ENCODE assay signal across 2 cellular contexts in genomic region chr5:63957617-63958016, GRCh38.
A peak's percentile ranks its signal among the peaks of the same experiment; 100 is the strongest.
TF ChIP-seq lines count a peak whose summit lies in the region.

No MANE protein-coding gene starts in this region.

TF ChIP-seq in GM23338, 12 proteins besides CTCF, POLR2A, EP300 and RAD21:
- TF ChIP-seq, protein P1, sequence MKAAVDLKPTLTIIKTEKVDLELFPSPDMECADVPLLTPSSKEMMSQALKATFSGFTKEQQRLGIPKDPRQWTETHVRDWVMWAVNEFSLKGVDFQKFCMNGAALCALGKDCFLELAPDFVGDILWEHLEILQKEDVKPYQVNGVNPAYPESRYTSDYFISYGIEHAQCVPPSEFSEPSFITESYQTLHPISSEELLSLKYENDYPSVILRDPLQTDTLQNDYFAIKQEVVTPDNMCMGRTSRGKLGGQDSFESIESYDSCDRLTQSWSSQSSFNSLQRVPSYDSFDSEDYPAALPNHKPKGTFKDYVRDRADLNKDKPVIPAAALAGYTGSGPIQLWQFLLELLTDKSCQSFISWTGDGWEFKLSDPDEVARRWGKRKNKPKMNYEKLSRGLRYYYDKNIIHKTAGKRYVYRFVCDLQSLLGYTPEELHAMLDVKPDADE (IDR thresholded peaks at IDR 0.05): no peak
- no peak for TF ChIP-seq ZNF331 (CRISPR knock-in tag; IDR thresholded peaks at IDR 0.05; ENCODE audit: low read depth)
- no peak for TF ChIP-seq STAT1 (IDR thresholded peaks at IDR 0.05; ENCODE audit: unreplicated experiment)
- TF ChIP-seq CREB1 (CRISPR knock-in tag; IDR thresholded peaks at IDR 0.05; ENCODE audit: low read depth): no peak
- TF ChIP-seq NANOG (IDR thresholded peaks at IDR 0.05; ENCODE audit: borderline replicate concordance): no peak
- TF ChIP-seq, protein P2, sequence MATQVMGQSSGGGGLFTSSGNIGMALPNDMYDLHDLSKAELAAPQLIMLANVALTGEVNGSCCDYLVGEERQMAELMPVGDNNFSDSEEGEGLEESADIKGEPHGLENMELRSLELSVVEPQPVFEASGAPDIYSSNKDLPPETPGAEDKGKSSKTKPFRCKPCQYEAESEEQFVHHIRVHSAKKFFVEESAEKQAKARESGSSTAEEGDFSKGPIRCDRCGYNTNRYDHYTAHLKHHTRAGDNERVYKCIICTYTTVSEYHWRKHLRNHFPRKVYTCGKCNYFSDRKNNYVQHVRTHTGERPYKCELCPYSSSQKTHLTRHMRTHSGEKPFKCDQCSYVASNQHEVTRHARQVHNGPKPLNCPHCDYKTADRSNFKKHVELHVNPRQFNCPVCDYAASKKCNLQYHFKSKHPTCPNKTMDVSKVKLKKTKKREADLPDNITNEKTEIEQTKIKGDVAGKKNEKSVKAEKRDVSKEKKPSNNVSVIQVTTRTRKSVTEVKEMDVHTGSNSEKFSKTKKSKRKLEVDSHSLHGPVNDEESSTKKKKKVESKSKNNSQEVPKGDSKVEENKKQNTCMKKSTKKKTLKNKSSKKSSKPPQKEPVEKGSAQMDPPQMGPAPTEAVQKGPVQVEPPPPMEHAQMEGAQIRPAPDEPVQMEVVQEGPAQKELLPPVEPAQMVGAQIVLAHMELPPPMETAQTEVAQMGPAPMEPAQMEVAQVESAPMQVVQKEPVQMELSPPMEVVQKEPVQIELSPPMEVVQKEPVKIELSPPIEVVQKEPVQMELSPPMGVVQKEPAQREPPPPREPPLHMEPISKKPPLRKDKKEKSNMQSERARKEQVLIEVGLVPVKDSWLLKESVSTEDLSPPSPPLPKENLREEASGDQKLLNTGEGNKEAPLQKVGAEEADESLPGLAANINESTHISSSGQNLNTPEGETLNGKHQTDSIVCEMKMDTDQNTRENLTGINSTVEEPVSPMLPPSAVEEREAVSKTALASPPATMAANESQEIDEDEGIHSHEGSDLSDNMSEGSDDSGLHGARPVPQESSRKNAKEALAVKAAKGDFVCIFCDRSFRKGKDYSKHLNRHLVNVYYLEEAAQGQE (IDR thresholded peaks at IDR 0.05; ENCODE audit: unreplicated experiment): no peak
- no peak for TF ChIP-seq ZNF114 (CRISPR knock-in tag; IDR thresholded peaks at IDR 0.05)
- TF ChIP-seq POLR2AphosphoS5 (IDR thresholded peaks at IDR 0.05; ENCODE audit: low read depth): no peak
- no peak for TF ChIP-seq JUNB (IDR thresholded peaks at IDR 0.05; ENCODE audit: unreplicated experiment)
- TF ChIP-seq, protein P3, sequence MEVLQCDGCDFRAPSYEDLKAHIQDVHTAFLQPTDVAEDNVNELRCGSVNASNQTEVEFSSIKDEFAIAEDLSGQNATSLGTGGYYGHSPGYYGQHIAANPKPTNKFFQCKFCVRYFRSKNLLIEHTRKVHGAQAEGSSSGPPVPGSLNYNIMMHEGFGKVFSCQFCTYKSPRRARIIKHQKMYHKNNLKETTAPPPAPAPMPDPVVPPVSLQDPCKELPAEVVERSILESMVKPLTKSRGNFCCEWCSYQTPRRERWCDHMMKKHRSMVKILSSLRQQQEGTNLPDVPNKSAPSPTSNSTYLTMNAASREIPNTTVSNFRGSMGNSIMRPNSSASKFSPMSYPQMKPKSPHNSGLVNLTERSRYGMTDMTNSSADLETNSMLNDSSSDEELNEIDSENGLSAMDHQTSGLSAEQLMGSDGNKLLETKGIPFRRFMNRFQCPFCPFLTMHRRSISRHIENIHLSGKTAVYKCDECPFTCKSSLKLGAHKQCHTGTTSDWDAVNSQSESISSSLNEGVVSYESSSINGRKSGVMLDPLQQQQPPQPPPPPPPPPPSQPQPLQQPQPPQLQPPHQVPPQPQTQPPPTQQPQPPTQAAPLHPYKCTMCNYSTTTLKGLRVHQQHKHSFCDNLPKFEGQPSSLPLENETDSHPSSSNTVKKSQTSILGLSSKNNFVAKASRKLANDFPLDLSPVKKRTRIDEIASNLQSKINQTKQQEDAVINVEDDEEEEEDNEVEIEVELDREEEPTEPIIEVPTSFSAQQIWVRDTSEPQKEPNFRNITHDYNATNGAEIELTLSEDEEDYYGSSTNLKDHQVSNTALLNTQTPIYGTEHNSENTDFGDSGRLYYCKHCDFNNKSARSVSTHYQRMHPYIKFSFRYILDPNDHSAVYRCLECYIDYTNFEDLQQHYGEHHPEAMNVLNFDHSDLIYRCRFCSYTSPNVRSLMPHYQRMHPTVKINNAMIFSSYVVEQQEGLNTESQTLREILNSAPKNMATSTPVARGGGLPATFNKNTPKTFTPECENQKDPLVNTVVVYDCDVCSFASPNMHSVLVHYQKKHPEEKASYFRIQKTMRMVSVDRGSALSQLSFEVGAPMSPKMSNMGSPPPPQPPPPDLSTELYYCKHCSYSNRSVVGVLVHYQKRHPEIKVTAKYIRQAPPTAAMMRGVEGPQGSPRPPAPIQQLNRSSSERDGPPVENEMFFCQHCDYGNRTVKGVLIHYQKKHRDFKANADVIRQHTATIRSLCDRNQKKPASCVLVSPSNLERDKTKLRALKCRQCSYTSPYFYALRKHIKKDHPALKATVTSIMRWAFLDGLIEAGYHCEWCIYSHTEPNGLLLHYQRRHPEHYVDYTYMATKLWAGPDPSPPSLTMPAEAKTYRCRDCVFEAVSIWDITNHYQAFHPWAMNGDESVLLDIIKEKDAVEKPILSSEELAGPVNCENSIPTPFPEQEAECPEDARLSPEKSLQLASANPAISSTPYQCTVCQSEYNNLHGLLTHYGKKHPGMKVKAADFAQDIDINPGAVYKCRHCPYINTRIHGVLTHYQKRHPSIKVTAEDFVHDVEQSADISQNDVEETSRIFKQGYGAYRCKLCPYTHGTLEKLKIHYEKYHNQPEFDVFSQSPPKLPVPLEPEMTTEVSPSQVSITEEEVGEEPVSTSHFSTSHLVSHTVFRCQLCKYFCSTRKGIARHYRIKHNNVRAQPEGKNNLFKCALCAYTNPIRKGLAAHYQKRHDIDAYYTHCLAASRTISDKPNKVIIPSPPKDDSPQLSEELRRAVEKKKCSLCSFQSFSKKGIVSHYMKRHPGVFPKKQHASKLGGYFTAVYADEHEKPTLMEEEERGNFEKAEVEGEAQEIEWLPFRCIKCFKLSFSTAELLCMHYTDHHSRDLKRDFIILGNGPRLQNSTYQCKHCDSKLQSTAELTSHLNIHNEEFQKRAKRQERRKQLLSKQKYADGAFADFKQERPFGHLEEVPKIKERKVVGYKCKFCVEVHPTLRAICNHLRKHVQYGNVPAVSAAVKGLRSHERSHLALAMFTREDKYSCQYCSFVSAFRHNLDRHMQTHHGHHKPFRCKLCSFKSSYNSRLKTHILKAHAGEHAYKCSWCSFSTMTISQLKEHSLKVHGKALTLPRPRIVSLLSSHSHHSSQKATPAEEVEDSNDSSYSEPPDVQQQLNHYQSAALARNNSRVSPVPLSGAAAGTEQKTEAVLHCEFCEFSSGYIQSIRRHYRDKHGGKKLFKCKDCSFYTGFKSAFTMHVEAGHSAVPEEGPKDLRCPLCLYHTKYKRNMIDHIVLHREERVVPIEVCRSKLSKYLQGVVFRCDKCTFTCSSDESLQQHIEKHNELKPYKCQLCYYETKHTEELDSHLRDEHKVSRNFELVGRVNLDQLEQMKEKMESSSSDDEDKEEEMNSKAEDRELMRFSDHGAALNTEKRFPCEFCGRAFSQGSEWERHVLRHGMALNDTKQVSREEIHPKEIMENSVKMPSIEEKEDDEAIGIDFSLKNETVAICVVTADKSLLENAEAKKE (CRISPR knock-in tag; IDR thresholded peaks at IDR 0.05): no peak
- TF ChIP-seq EZH2phosphoT487 (IDR thresholded peaks at IDR 0.05; ENCODE audit: unreplicated experiment): no peak
- TF ChIP-seq EZH2 (IDR thresholded peaks at IDR 0.05; ENCODE audit: low read depth, unreplicated experiment): no peak

TF ChIP-seq in IMR-90, 13 proteins besides CTCF, POLR2A, EP300 and RAD21:
- TF ChIP-seq CEBPB (IDR thresholded peaks at IDR 0.05; ENCODE audit: low read depth, low read length): no peak
- TF ChIP-seq, protein P4, sequence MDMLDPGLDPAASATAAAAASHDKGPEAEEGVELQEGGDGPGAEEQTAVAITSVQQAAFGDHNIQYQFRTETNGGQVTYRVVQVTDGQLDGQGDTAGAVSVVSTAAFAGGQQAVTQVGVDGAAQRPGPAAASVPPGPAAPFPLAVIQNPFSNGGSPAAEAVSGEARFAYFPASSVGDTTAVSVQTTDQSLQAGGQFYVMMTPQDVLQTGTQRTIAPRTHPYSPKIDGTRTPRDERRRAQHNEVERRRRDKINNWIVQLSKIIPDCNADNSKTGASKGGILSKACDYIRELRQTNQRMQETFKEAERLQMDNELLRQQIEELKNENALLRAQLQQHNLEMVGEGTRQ (IDR thresholded peaks at IDR 0.05; ENCODE audit: low read depth, low read length): no peak
- TF ChIP-seq MAZ (IDR thresholded peaks at IDR 0.05; ENCODE audit: borderline replicate concordance, low read depth, low read length): no peak
- peak; percentile 89 for TF ChIP-seq MAFK (IDR thresholded peaks at IDR 0.05; ENCODE audit: low read depth, low read length)
- no peak for TF ChIP-seq RFX5 (IDR thresholded peaks at IDR 0.05; ENCODE audit: low read depth, low read length)
